ENCODE assay signal across 25 cellular contexts in the genomic region with DNA sequence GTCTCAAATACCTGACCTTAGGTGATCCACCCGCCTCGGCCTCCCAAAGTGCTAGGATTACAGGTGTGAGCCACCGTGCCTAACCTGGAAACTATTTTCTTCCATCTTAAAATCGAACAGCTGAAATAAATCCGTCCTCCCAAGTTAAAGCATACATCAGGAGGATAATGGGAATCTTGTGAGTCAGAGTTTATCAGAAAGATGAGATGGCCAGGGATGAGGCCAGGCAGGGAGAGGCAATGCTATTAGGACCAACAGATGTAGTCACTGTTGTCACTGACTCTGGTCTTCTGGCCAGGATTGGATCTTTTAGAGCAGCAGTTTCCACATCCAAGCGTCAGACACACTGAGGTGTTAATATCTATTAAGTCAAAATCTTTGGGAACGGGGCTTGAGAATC.
DNase-seq lines count a peak whose midpoint lies in the region; ATAC-seq, FAIRE-seq and TF ChIP-seq lines count a peak whose summit lies in the region.
"Had no signal": no experiment of that assay in that cellular context is flagged by ENCODE, and none has a peak within 500 bp of the region (broad histone marks: within the 10 kb centered on the region; RNA-seq: fewer than 3 reads in every experiment).

No MANE protein-coding gene starts in this region.

- TF ChIP-seq RAD21 in H1 (IDR thresholded peaks at IDR 0.05 in 1 of 2, conservative IDR thresholded peaks at IDR 0.05 in 1 of 2; ENCODE audit: low read depth in 2 of 2, low read length in 2 of 2) = no peak

- H3K18ac ChIP-seq in H1 (ENCODE audit: extremely low read depth, low read length) (no peak overlapping the region), trophoblast cell (ENCODE audit: low read length) (no peak overlapping the region)

- ATAC-seq in right cardiac atrium (no peak), Right ventricle myocardium inferior (no peak), PC-3 (no peak), psoas muscle (no peak)
- ATAC-seq: A549, GM12878, GM23338 had no signal

- no peaks in the 10 kb centered on the region for H3K9me2 ChIP-seq in PC-3 (replicated peaks; ENCODE audit: low read length)

- H3K4me3 ChIP-seq in right cardiac atrium (ENCODE audit: low read length) (no peak overlapping the region), PC-3 (ENCODE audit: low read length) (no peak overlapping the region), H1 (ENCODE audit: extremely low read depth in 1 of 4, insufficient read depth in 2 of 4, low read depth in 3 of 4, low read length in 4 of 4) (no peak overlapping the region), trophoblast cell (ENCODE audit: low read depth, low read length) (no peak overlapping the region), psoas muscle (no peak overlapping the region)
- H3K4me3 ChIP-seq: A549; BLaER1 treated with 17β-estradiol and CSF1 and Interleukin-3, amounts not matched to agents 10 nM and 100 nM; GM12878; GM23338 had no signal

- H3K4me3 Mint-ChIP-seq in progenitor cell of endocrine pancreas (ENCODE audit: low read depth) = no peak overlapping the region
- H3K4me3 Mint-ChIP-seq: CD14-positive monocyte; CD4-positive, alpha-beta T cell; CD8-positive, alpha-beta memory T cell; GM23338 had no signal

- H4K8ac ChIP-seq in H1 (ENCODE audit: extremely low read depth, insufficient read depth, low read length) (no peak overlapping the region), trophoblast cell (ENCODE audit: low read depth, low read length) (no peak overlapping the region)

- H3K4ac ChIP-seq in H1 (replicated peaks; ENCODE audit: insufficient read length, low read depth, low read length) = no peak overlapping the region
- no peak overlapping the region for H3K4ac ChIP-seq in trophoblast cell (ENCODE audit: low read depth, low read length)

- H3K9ac ChIP-seq in PC-3 (ENCODE audit: low read length) = no peak overlapping the region
- H3K9ac ChIP-seq in H1 (replicated peaks in 1 of 4; ENCODE audit: extremely low read depth in 1 of 4, low read depth in 3 of 4, low read length in 3 of 4) = no peak overlapping the region
- H3K9ac ChIP-seq in trophoblast cell (ENCODE audit: low read length) = no peak overlapping the region
- H3K9ac ChIP-seq: BLaER1 treated with 17β-estradiol and CSF1 and Interleukin-3, amounts not matched to agents 10 nM and 100 nM had no signal

- no peak overlapping the region for H3K27ac Mint-ChIP-seq in progenitor cell of endocrine pancreas
- H3K27ac Mint-ChIP-seq: CD14-positive monocyte; CD4-positive, alpha-beta T cell; CD8-positive, alpha-beta memory T cell; GM23338 had no signal

- no peak overlapping the region for H2BK15ac ChIP-seq in H1 (ENCODE audit: low read length)

- H3K9me3 ChIP-seq in right cardiac atrium (ENCODE audit: control insufficient read depth, low read length) (no peaks in the 10 kb centered on the region), PC-3 (ENCODE audit: low read length) (no peaks in the 10 kb centered on the region), H1 (ENCODE audit: insufficient read depth in 2 of 2, low read depth in 1 of 2, low read length in 1 of 2) (no peaks in the 10 kb centered on the region), trophoblast cell (ENCODE audit: insufficient read depth, low read depth, low read length) (no peaks in the 10 kb centered on the region), psoas muscle (no peaks in the 10 kb centered on the region)
- H3K9me3 ChIP-seq: A549; BE2C; BLaER1 treated with 17β-estradiol and CSF1 and Interleukin-3, amounts not matched to agents 10 nM and 100 nM had no signal

- no peak overlapping the region for H3K14ac ChIP-seq in H1 (ENCODE audit: insufficient read length)
- H3K14ac ChIP-seq in trophoblast cell (ENCODE audit: low read length) = no peak overlapping the region

- H2AFZ ChIP-seq in PC-3 (ENCODE audit: low read length) (no peak overlapping the region), H1 (ENCODE audit: low read length) (no peak overlapping the region), trophoblast cell (ENCODE audit: insufficient read depth, low read length, poor library complexity) (no peak overlapping the region)
- H2AFZ ChIP-seq: GM23338 had no signal

- no peak overlapping the region for H4K12ac ChIP-seq in trophoblast cell (ENCODE audit: low read depth, low read length)

- H3K36me3 ChIP-seq in PC-3 (ENCODE audit: low read depth, low read length) = no peaks in the 10 kb centered on the region
- no peaks in the 10 kb centered on the region for H3K36me3 ChIP-seq in H1 (ENCODE audit: control insufficient read depth in 2 of 4, insufficient read depth in 4 of 4, low read length in 3 of 4)
- no peaks in the 10 kb centered on the region for H3K36me3 ChIP-seq in trophoblast cell (ENCODE audit: control insufficient read depth in 1 of 2, insufficient read depth in 2 of 2, low read length in 2 of 2)
- no peaks in the 10 kb centered on the region for H3K36me3 ChIP-seq in psoas muscle (ENCODE audit: insufficient read depth in 1 of 2, low read depth in 1 of 2)
- H3K36me3 ChIP-seq: BE2C; BLaER1 treated with 17β-estradiol and CSF1 and Interleukin-3, amounts not matched to agents 10 nM and 100 nM had no signal

- no peak overlapping the region for H2BK20ac ChIP-seq in H1 (ENCODE audit: low read length)

- no peak overlapping the region; the same call in 1 of the 2 replicates for H2BK12ac ChIP-seq in H1 (ENCODE audit: low read depth, low read length)
- H2BK12ac ChIP-seq in trophoblast cell (ENCODE audit: low read length) = no peak overlapping the region

- no peak overlapping the region; the same call in 1 of the 2 replicates for H2BK5ac ChIP-seq in H1 (ENCODE audit: low read depth, low read length)
- H2BK5ac ChIP-seq in trophoblast cell (ENCODE audit: low read depth, low read length, poor library complexity) = no peak overlapping the region

- TF ChIP-seq CTCF in PC-3 (conservative IDR thresholded peaks at IDR 0.05; ENCODE audit: low read depth, low read length) = no peak
- TF ChIP-seq CTCF in H1 (IDR thresholded peaks at IDR 0.05; ENCODE audit: control extremely low read depth in 1 of 3, insufficient read depth in 1 of 3, low read depth in 1 of 3, low read length in 3 of 3) = no peak
- no peak for TF ChIP-seq CTCF in psoas muscle (IDR thresholded peaks at IDR 0.05)
- no peak for TF ChIP-seq CTCF in progenitor cell of endocrine pancreas (IDR thresholded peaks at IDR 0.05; ENCODE audit: unreplicated experiment)

- no peaks in the 10 kb centered on the region for H3F3A ChIP-seq in PC-3 (ENCODE audit: low read length, unreplicated experiment)

- H3K27me3 ChIP-seq in right cardiac atrium (ENCODE audit: control insufficient read depth, insufficient read depth) (no peaks in the 10 kb centered on the region), PC-3 (ENCODE audit: low read length) (no peaks in the 10 kb centered on the region), H1 (replicated peaks in 1 of 4; ENCODE audit: control insufficient read depth in 3 of 4, extremely low read depth in 1 of 4, insufficient read depth in 3 of 4, low read length in 3 of 4) (no peaks in the 10 kb centered on the region), trophoblast cell (ENCODE audit: insufficient read depth, low read length) (no peaks in the 10 kb centered on the region), psoas muscle (ENCODE audit: insufficient read depth in 3 of 3, low read length in 2 of 3) (no peaks in the 10 kb centered on the region)
- H3K27me3 ChIP-seq: BLaER1 treated with 17β-estradiol and CSF1 and Interleukin-3, amounts not matched to agents 10 nM and 100 nM had no signal

- H3K23me2 ChIP-seq in H1 (ENCODE audit: low read depth, low read length) = no peaks in the 10 kb centered on the region

- H3K23ac ChIP-seq in H1 (ENCODE audit: insufficient read length) = no peak overlapping the region
- H3K23ac ChIP-seq in trophoblast cell (ENCODE audit: low read length) = no peak overlapping the region

- H4K20me1 ChIP-seq in PC-3 (ENCODE audit: low read length) = no peaks in the 10 kb centered on the region
- H4K20me1 ChIP-seq in H1 (replicated peaks in 1 of 2; ENCODE audit: control insufficient read depth in 1 of 2, insufficient read depth in 2 of 2, low read length in 2 of 2) = no peaks in the 10 kb centered on the region
- H4K20me1 ChIP-seq: BLaER1 treated with 17β-estradiol and CSF1 and Interleukin-3, amounts not matched to agents 10 nM and 100 nM had no signal

- no peak for TF ChIP-seq EP300 in H1 (IDR thresholded peaks at IDR 0.05; ENCODE audit: borderline replicate concordance in 1 of 2, low read depth in 2 of 2, low read length in 2 of 2)

- H3K4me1 Mint-ChIP-seq in progenitor cell of endocrine pancreas (ENCODE audit: low read depth) = peaks cover 9% of the 10 kb centered on the region
- H3K4me1 Mint-ChIP-seq: CD14-positive monocyte; CD8-positive, alpha-beta memory T cell had no signal

- no peak for FAIRE-seq in H1 (lab: Jason Lieb, UNC)
- FAIRE-seq: A549, D721Med, G401.6, GM12878 had no signal

- peaks cover 3% of the 10 kb centered on the region for H3K4me1 ChIP-seq in right cardiac atrium (ENCODE audit: control insufficient read depth, insufficient read depth, low read length)
- peaks cover 52% of the 10 kb centered on the region for H3K4me1 ChIP-seq in PC-3 (ENCODE audit: insufficient read depth, low read length)
- H3K4me1 ChIP-seq in H1 (replicated peaks in 1 of 4; ENCODE audit: control insufficient read depth in 3 of 4, insufficient read depth in 4 of 4, low read length in 3 of 4) = peaks cover 0 to 15% (median 8%) of the 10 kb centered on the region in 4 experiments
- no peaks in the 10 kb centered on the region for H3K4me1 ChIP-seq in trophoblast cell (ENCODE audit: control insufficient read depth in 1 of 2, insufficient read depth in 2 of 2, low read length in 2 of 2)
- no peaks in the 10 kb centered on the region for H3K4me1 ChIP-seq in psoas muscle
- H3K4me1 ChIP-seq: BE2C had no signal

- peaks cover 2% of the 10 kb centered on the region for H3K36me3 Mint-ChIP-seq in progenitor cell of endocrine pancreas (ENCODE audit: insufficient read depth)
- H3K36me3 Mint-ChIP-seq: CD14-positive monocyte; CD8-positive, alpha-beta memory T cell had no signal

- H4K5ac ChIP-seq in H1 (ENCODE audit: insufficient read length, low read depth, low read length) = no peak overlapping the region

- H3K27me3 Mint-ChIP-seq in progenitor cell of endocrine pancreas = peaks cover 3% of the 10 kb centered on the region

- H3K56ac ChIP-seq in H1 (replicated peaks; ENCODE audit: insufficient read length, low read depth, low read length) = no peak overlapping the region

- H3K79me2 ChIP-seq in PC-3 (ENCODE audit: low read length) (no peaks in the 10 kb centered on the region), H1 (ENCODE audit: control insufficient read depth in 1 of 2, insufficient read depth in 2 of 2, low read length in 2 of 2) (no peaks in the 10 kb centered on the region), trophoblast cell (ENCODE audit: control insufficient read depth, insufficient read depth, low read length, poor library complexity) (no peaks in the 10 kb centered on the region)

- H4K91ac ChIP-seq in H1 (replicated peaks; ENCODE audit: insufficient read length, low read length) = no peak overlapping the region
- H4K91ac ChIP-seq in trophoblast cell (ENCODE audit: low read depth, low read length) = no peak overlapping the region

- peaks cover 5% of the 10 kb centered on the region for H3K9me3 Mint-ChIP-seq in progenitor cell of endocrine pancreas (ENCODE audit: low read depth)
- H3K9me3 Mint-ChIP-seq: CD14-positive monocyte; CD4-positive, alpha-beta T cell; CD8-positive, alpha-beta memory T cell; GM23338 had no signal

- H2BK120ac ChIP-seq in H1 (replicated peaks; ENCODE audit: low read depth, low read length) (no peak overlapping the region), trophoblast cell (ENCODE audit: insufficient read depth, low read length, poor library complexity) (no peak overlapping the region)

- 95% methylated on average over 7 of the region's 7 CpGs for WGBS in right cardiac atrium
- WGBS in H1 (ENCODE audit: extremely low coverage in 1 of 2, insufficient coverage in 1 of 2, insufficient read length in 1 of 2, insufficient replicate concordance in 2 of 2, low coverage in 1 of 2, low lambda C conversion rate in 2 of 2, missing lambda C conversion rate in 1 of 2), 2 experiments = 93% methylated on average over 7 of the region's 7 CpGs; no CpG with 5 or more reads in 1 of the 2 experiments
- WGBS in trophoblast cell (ENCODE audit: extremely low coverage, insufficient coverage, insufficient read length) = no CpG with 5 or more reads among the region's 7 CpGs
- WGBS in psoas muscle, 3 donors = 90 to 92% (median 92%) methylated on average over 7 of the region's 7 CpGs

- DNase-seq in right cardiac atrium (no peak), Right ventricle myocardium inferior (ENCODE audit: missing footprints) (no peak), PC-3 (peak; percentile 29), H1 (ENCODE audit: low read depth in 1 of 2, low spot score in 2 of 2) (no peak), trophoblast cell (peak; percentile 26 to 42), psoas muscle (no peak), GM19238 (ENCODE audit: insufficient read length, low spot score) (no peak), progenitor cell of endocrine pancreas (ENCODE audit: low spot score, unreplicated experiment) (no peak)
- DNase-seq: 8988T; ACHN; AML-193; BE2C; CD4-positive, alpha-beta T cell; CD8-positive, alpha-beta memory T cell; DMS 273 treated with DMSO at 0.1 percent for 48 hours; DMS79; H7; HCEC 1CT had no signal

- H2AK5ac ChIP-seq in H1 (ENCODE audit: low read depth, low read length) (peak overlapping the region; percentile 83; the same call in 1 of the 2 replicates), trophoblast cell (ENCODE audit: low read length) (no peak overlapping the region)

- H3K79me1 ChIP-seq in H1 (ENCODE audit: low read depth, low read length) = no peaks in the 10 kb centered on the region
- no peaks in the 10 kb centered on the region for H3K79me1 ChIP-seq in trophoblast cell (ENCODE audit: low read length)

- CTCF ChIA-PET in PC-3 (lab: Charles Lee) = no interaction called here
- CTCF ChIA-PET in H1 (lab: Charles Lee; ENCODE audit: partially characterized antibody) = interaction anchor here (1.2 to 2.4 kb wide), 2 partner anchors 11 to 31 kb away, joined by 4 to 14 read pairs; no protein-coding TSS in a partner anchor

- intact Hi-C loops in right cardiac atrium (cut with DNase I) = no loop called here
- intact Hi-C loops in Right ventricle myocardium inferior (cut with DNase I) = no loop called here
- intact Hi-C loops in PC-3 (cut with micrococcal nuclease) = no loop called here
- intact Hi-C loops in psoas muscle (cut with DNase I) = no loop called here

- BruUV-seq in PC-3 (replicated peaks; lab: Mats Ljungman, UMichigan) = no TSS peak

- POLR2A ChIA-PET in PC-3 (lab: Charles Lee; ENCODE audit: unreplicated experiment) = no interaction called here
- POLR2A ChIA-PET in H1 (lab: Charles Lee; ENCODE audit: partially characterized antibody) = interaction anchor here (1.4 kb wide), 1 partner anchor 11 kb away, joined by 5 read pairs; no protein-coding TSS in a partner anchor

- TF ChIP-seq POLR2A in H1 (IDR thresholded peaks at IDR 0.05; ENCODE audit: control extremely low read depth in 1 of 2, low read depth in 2 of 2, low read length in 2 of 2) = no peak

- no peak overlapping the region for H3K4me2 ChIP-seq in PC-3 (ENCODE audit: low read length)
- no peak overlapping the region for H3K4me2 ChIP-seq in H1 (ENCODE audit: insufficient read depth in 1 of 2, low read depth in 2 of 2, low read length in 2 of 2)
- no peak overlapping the region for H3K4me2 ChIP-seq in trophoblast cell (ENCODE audit: low read length)
- H3K4me2 ChIP-seq: A549; BLaER1 treated with 17β-estradiol and CSF1 and Interleukin-3, amounts not matched to agents 10 nM and 100 nM; GM23338 had no signal

- H3K27ac ChIP-seq in right cardiac atrium (ENCODE audit: low read length) (peak overlapping the region; percentile 37), PC-3 (ENCODE audit: low read length) (peak overlapping the region; percentile 17; the same call in 1 of the 2 replicates), H1 (ENCODE audit: low read depth, low read length) (no peak overlapping the region), trophoblast cell (ENCODE audit: low read depth, low read length) (no peak overlapping the region), psoas muscle (no peak overlapping the region)
- H3K27ac ChIP-seq: BLaER1 treated with 17β-estradiol and CSF1 and Interleukin-3, amounts not matched to agents 10 nM and 100 nM had no signal

Comparison
In these comparisons a context has a peak if more than half of its experiments do, and no peak if none do; other contexts are left out.
1. DNase-seq: peak in PC-3 (single experiment) and trophoblast cell (2 of 2); none in right cardiac atrium (0 of 3), Right ventricle myocardium inferior (single experiment), H1 (0 of 2), psoas muscle (0 of 2), GM19238 (single experiment) and progenitor cell of endocrine pancreas (single experiment).
2. H3K27ac ChIP-seq: peak in right cardiac atrium (single experiment) and PC-3 (single experiment); none in H1 (single experiment), trophoblast cell (single experiment) and psoas muscle (single experiment).